In genomic region chr15:93179072-93179471, GRCh38 we compare ENCODE assay signal across 11 cellular contexts.
DNase-seq lines count a peak whose midpoint lies in the region; ATAC-seq, FAIRE-seq and TF ChIP-seq lines count a peak whose summit lies in the region.
"Had no signal": no experiment of that assay in that cellular context is flagged by ENCODE, and none has a peak within 500 bp of the region (broad histone marks: within the 10 kb centered on the region; RNA-seq: fewer than 3 reads in every experiment).

No MANE protein-coding gene starts in this region.

- peaks cover 17% of the 10 kb centered on the region for H3K27me3 Mint-ChIP-seq in CD4-positive, alpha-beta T cell

- no peaks in the 10 kb centered on the region for H3K27me3 ChIP-seq in right lobe of liver
- no peaks in the 10 kb centered on the region for H3K27me3 ChIP-seq in uterus
- H3K27me3 ChIP-seq in CD4-positive, alpha-beta T cell (ENCODE audit: control insufficient read depth, insufficient read depth, low read length), result peaks cover 9% of the 10 kb centered on the region

- H3K36me3 Mint-ChIP-seq in CD4-positive, alpha-beta T cell (ENCODE audit: low read depth), result no peaks in the 10 kb centered on the region

- H3K9me3 ChIP-seq in right lobe of liver (no peaks in the 10 kb centered on the region), uterus (no peaks in the 10 kb centered on the region)
- no peaks in the 10 kb centered on the region for H3K9me3 ChIP-seq in CD4-positive, alpha-beta T cell (ENCODE audit: control insufficient read depth, low read length)

- H3K36me3 ChIP-seq in right lobe of liver (no peaks in the 10 kb centered on the region), uterus (no peaks in the 10 kb centered on the region)

- no peaks in the 10 kb centered on the region for H3K4me1 ChIP-seq in right lobe of liver
- H3K4me1 ChIP-seq in uterus, result no peaks in the 10 kb centered on the region

- no peaks in the 10 kb centered on the region for H3K4me1 Mint-ChIP-seq in CD4-positive, alpha-beta T cell (ENCODE audit: low read depth)

- H3K27ac ChIP-seq in right lobe of liver (no peak overlapping the region), uterus (no peak overlapping the region)
- H3K27ac ChIP-seq in CD4-positive, alpha-beta T cell (ENCODE audit: low read depth, low read length), result no peak overlapping the region

- intact Hi-C loops in Right ventricle myocardium inferior (cut with DNase I), result no loop called here
- intact Hi-C loops in cardiac septum (cut with DNase I), result no loop called here
- intact Hi-C loops in right lobe of liver (cut with DNase I), result no loop called here
- intact Hi-C loops in uterus (cut with DNase I; ENCODE audit: low total_unique reads), result no loop called here
- intact Hi-C loops in CD4-positive, alpha-beta T cell (cut with DNase I, micrococcal nuclease), result no loop called here

- ATAC-seq in Right ventricle myocardium inferior (peak; percentile 42), right lobe of liver (peak; percentile 53 to 78 (median 66)), GM21737 (IDR thresholded peaks at IDR 0.05; ENCODE audit: unreplicated experiment) (no peak)
- ATAC-seq in CD4-positive, alpha-beta T cell (ENCODE audit: poor library complexity), result no peak

- no peaks in the 10 kb centered on the region for H3K9me3 Mint-ChIP-seq in CD4-positive, alpha-beta T cell
- H3K9me3 Mint-ChIP-seq: T-helper 2 cell treated with Interferon-gamma antibody and Interleukin-4, amounts not matched to agents 5 μg/mL and 100 μg/mL, for 36 hours had no signal

- TF ChIP-seq CTCF in right lobe of liver (IDR thresholded peaks at IDR 0.05), result no peak
- TF ChIP-seq CTCF in uterus (IDR thresholded peaks at IDR 0.05), result no peak
- TF ChIP-seq CTCF in CD4-positive, alpha-beta T cell (IDR thresholded peaks at IDR 0.05), result no peak

- POLR2A ChIA-PET in CD4-positive, alpha-beta T cell (lab: Charles Lee), result no interaction called here

- CTCF ChIA-PET in CD4-positive, alpha-beta T cell (lab: Charles Lee), result no interaction called here

- no peak for TF ChIP-seq POLR2A in right lobe of liver (IDR thresholded peaks at IDR 0.05)
- TF ChIP-seq POLR2A in uterus (IDR thresholded peaks at IDR 0.05), result no peak

- 33% methylated on average over 15 of the region's 15 CpGs for WGBS in right lobe of liver (ENCODE audit: insufficient coverage, low coverage, low lambda C conversion rate, missing lambda C conversion rate)

- no peak for FAIRE-seq in urothelium cell line (lab: Jason Lieb, UNC)

- no peak overlapping the region for H3K27ac Mint-ChIP-seq in CD4-positive, alpha-beta T cell
- H3K27ac Mint-ChIP-seq: T-helper 2 cell treated with Interferon-gamma antibody and Interleukin-4, amounts not matched to agents 5 μg/mL and 100 μg/mL, for 36 hours had no signal

- H3K4me3 ChIP-seq in right lobe of liver, result no peak overlapping the region
- H3K4me3 ChIP-seq in uterus, result no peak overlapping the region

- DNase-seq in Right ventricle myocardium inferior (ENCODE audit: missing footprints) (no peak), cardiac septum (ENCODE audit: low spot score) (no peak), SW480 (ENCODE audit: low spot score) (peak; percentile 61), right lobe of liver (peak; percentile 40 to 62 (median 56)), urothelium cell line (ENCODE audit: low spot score) (peak; percentile 20), uterus (no peak)
- no peak for DNase-seq in CD4-positive, alpha-beta T cell
- DNase-seq: mesenchymal stem cell, NCI-H2171 treated with DMSO at 0.1 percent for 48 hours had no signal

- H3K4me3 Mint-ChIP-seq in CD4-positive, alpha-beta T cell, result no peak overlapping the region
- H3K4me3 Mint-ChIP-seq: T-helper 2 cell treated with Interferon-gamma antibody and Interleukin-4, amounts not matched to agents 5 μg/mL and 100 μg/mL, for 36 hours had no signal

Comparison
In these comparisons a context has a peak if more than half of its experiments do, and no peak if none do; other contexts are left out.
1. ATAC-seq: peak in Right ventricle myocardium inferior (single experiment) and right lobe of liver (4 of 4); none in GM21737 (single experiment) and CD4-positive, alpha-beta T cell (single experiment).
2. DNase-seq: peak in SW480 (single experiment), right lobe of liver (3 of 3) and urothelium cell line (single experiment); none in Right ventricle myocardium inferior (single experiment), cardiac septum (single experiment), uterus (0 of 2) and CD4-positive, alpha-beta T cell (0 of 10).